In the genomic region with DNA sequence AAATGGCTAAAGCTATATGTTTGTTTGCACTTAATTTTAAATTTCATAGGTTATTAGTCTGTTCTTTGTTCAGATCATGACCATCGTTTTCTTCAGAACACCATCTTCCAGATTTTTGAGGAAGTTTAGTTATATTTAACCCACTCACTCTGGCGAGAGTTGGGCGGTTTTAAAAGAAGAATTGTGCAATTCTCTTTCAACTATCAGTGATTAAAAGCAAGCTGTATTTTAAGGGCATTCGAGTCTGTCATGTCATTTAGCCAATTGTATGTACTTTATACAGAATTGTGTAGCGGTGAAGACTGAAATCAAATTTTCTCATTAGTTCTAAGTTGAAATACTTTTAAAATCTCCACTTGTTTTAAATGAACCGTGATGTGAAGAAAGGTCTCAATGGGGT, we compare ENCODE assay signal across 18 cellular contexts.
DNase-seq lines count a peak whose midpoint lies in the region; ATAC-seq and TF ChIP-seq lines count a peak whose summit lies in the region.
"Had no signal": no experiment of that assay in that cellular context is flagged by ENCODE, and none has a peak within 500 bp of the region (broad histone marks: within the 10 kb centered on the region; RNA-seq: fewer than 3 reads in every experiment).

No MANE protein-coding gene starts in this region.

- BruUV-seq in PC-3 (replicated peaks; lab: Mats Ljungman, UMichigan) = no TSS peak

- H3K4me1 ChIP-seq in ACC112 (ENCODE audit: control insufficient read depth, insufficient read depth, low read length, unreplicated experiment) (peaks cover 9% of the 10 kb centered on the region), HUES6 (ENCODE audit: control insufficient read depth, insufficient read depth, low read length) (peaks cover 28% of the 10 kb centered on the region), PC-3 (ENCODE audit: insufficient read depth, low read length) (peaks cover 6% of the 10 kb centered on the region; the same call in 1 of the 2 replicates), iPS-18a (ENCODE audit: control insufficient read depth, low read depth, low read length) (peaks cover 15% of the 10 kb centered on the region), mucosa of descending colon (ENCODE audit: low read depth) (no peaks in the 10 kb centered on the region)

- H3K79me2 ChIP-seq in ACC112 (ENCODE audit: control insufficient read depth, insufficient read depth, low read length, unreplicated experiment) (peaks cover 19% of the 10 kb centered on the region), PC-3 (ENCODE audit: low read length) (peaks cover 32% of the 10 kb centered on the region)

- no peaks in the 10 kb centered on the region for H3K36me3 ChIP-seq in ACC112 (ENCODE audit: insufficient read depth, low read length)
- no peaks in the 10 kb centered on the region for H3K36me3 ChIP-seq in HUES6 (ENCODE audit: control insufficient read depth, insufficient read depth, low read length)
- H3K36me3 ChIP-seq in PC-3 (ENCODE audit: low read depth, low read length) = no peaks in the 10 kb centered on the region
- H3K36me3 ChIP-seq in iPS-18a (ENCODE audit: control insufficient read depth, low read depth, low read length) = no peaks in the 10 kb centered on the region
- H3K36me3 ChIP-seq in mucosa of descending colon (ENCODE audit: low read depth) = no peaks in the 10 kb centered on the region
- H3K36me3 ChIP-seq: esophagus muscularis mucosa had no signal

- peaks cover 5% of the 10 kb centered on the region for H3K9me3 ChIP-seq in HUES6 (ENCODE audit: control insufficient read depth, insufficient read depth, low read depth, low read length)
- no peaks in the 10 kb centered on the region for H3K9me3 ChIP-seq in PC-3 (ENCODE audit: low read length)
- H3K9me3 ChIP-seq in iPS-18a (ENCODE audit: control insufficient read depth, low read depth, low read length) = peaks cover 2% of the 10 kb centered on the region
- no peaks in the 10 kb centered on the region for H3K9me3 ChIP-seq in mucosa of descending colon

- H3K27ac ChIP-seq in ACC112 (ENCODE audit: low read depth, low read length) = peak overlapping the region; percentile 67
- no peak overlapping the region for H3K27ac ChIP-seq in HUES6 (ENCODE audit: low read depth, low read length)
- no peak overlapping the region for H3K27ac ChIP-seq in PC-3 (ENCODE audit: low read length)
- H3K27ac ChIP-seq in iPS-18a (ENCODE audit: low read length) = no peak overlapping the region
- H3K27ac ChIP-seq: RWPE1 had no signal

- CTCF ChIA-PET in PC-3 (lab: Charles Lee) = no interaction called here

- H2AFZ ChIP-seq in ACC112 (ENCODE audit: low read length, unreplicated experiment) = no peak overlapping the region
- no peak overlapping the region for H2AFZ ChIP-seq in PC-3 (ENCODE audit: low read length)

- POLR2A ChIA-PET in PC-3 (lab: Charles Lee; ENCODE audit: unreplicated experiment) = no interaction called here

- intact Hi-C loops in PC-3 (cut with micrococcal nuclease) = loop anchor here (10.0 kb wide), 2 partner anchors 159 to 289 kb away; no protein-coding TSS in a partner anchor
- intact Hi-C loops in sciatic nerve (cut with DNase I) = no loop called here
- intact Hi-C loops in mucosa of descending colon (cut with DNase I, micrococcal nuclease) = no loop called here

- peak overlapping the region; percentile 74; the same call in 1 of the 2 replicates for H3K4me2 ChIP-seq in PC-3 (ENCODE audit: low read length)

- H3K4me3 ChIP-seq in ACC112 (ENCODE audit: low read depth, low read length) (peak overlapping the region; percentile 95), HUES6 (ENCODE audit: low read depth, low read length) (peak overlapping the region; percentile 95), PC-3 (ENCODE audit: low read length) (peak overlapping the region; percentile 63), iPS-18a (ENCODE audit: low read length) (peak overlapping the region; percentile 80), mucosa of descending colon (no peak overlapping the region)

- H3K9ac ChIP-seq in HUES6 (ENCODE audit: low read length) = no peak overlapping the region
- no peak overlapping the region for H3K9ac ChIP-seq in PC-3 (ENCODE audit: low read length)
- no peak overlapping the region for H3K9ac ChIP-seq in iPS-18a (ENCODE audit: low read length)

- DNase-seq in PC-3 = no peak
- DNase-seq in sciatic nerve (ENCODE audit: low spot score) = no peak
- DNase-seq in mucosa of descending colon = no peak
- no peak for DNase-seq in EL
- DNase-seq: activated naive CD8-positive, alpha-beta T cell treated with anti-CD3 and anti-CD28 coated beads, Interleukin-2, amount 50 U/mL, for 24 hours; hippocampal formation; NCI-H1105; NCI-H774; nucleus accumbens; stimulated activated CD4-positive, alpha-beta T cell treated with anti-CD3 and anti-CD28 coated beads, Interleukin-4, amount 100 ng/mL, for 1 hour; T-helper 17 cell had no signal

- 0 out of 2 replicates have a peak, but pooled peaks cover 6% of the 10 kb centered on the region for H4K20me1 ChIP-seq in PC-3 (ENCODE audit: low read length)

- no peak for TF ChIP-seq CTCF in PC-3 (conservative IDR thresholded peaks at IDR 0.05; ENCODE audit: low read depth, low read length)
- no peak for TF ChIP-seq CTCF in mucosa of descending colon (IDR thresholded peaks at IDR 0.05)

- ATAC-seq in PC-3 (no peak), sciatic nerve (no peak), mucosa of descending colon (no peak), GM19395 (IDR thresholded peaks at IDR 0.05; ENCODE audit: unreplicated experiment) (no peak)
- ATAC-seq: activated CD4-positive, CD25-positive, alpha-beta regulatory T cell treated with anti-CD3 and anti-CD28 coated beads, Interleukin-2, amount 50 U/mL, for 24 hours; activated naive CD8-positive, alpha-beta T cell treated with anti-CD3 and anti-CD28 coated beads, Interleukin-2, amount 50 U/mL, for 24 hours; T-helper 17 cell had no signal

- H3F3A ChIP-seq in PC-3 (ENCODE audit: low read length, unreplicated experiment) = no peaks in the 10 kb centered on the region

- no peaks in the 10 kb centered on the region for H3K27me3 ChIP-seq in ACC112 (ENCODE audit: insufficient read depth, low read length)
- peaks cover 17% of the 10 kb centered on the region for H3K27me3 ChIP-seq in HUES6 (ENCODE audit: control insufficient read depth, insufficient read depth, low read length)
- no peaks in the 10 kb centered on the region for H3K27me3 ChIP-seq in PC-3 (ENCODE audit: low read length)
- peaks cover 13% of the 10 kb centered on the region for H3K27me3 ChIP-seq in iPS-18a (ENCODE audit: control insufficient read depth, insufficient read depth, low read length)

- H3K9me2 ChIP-seq in PC-3 (replicated peaks; ENCODE audit: low read length) = no peaks in the 10 kb centered on the region
